Comparison of ENCODE assay signal across 13 cellular contexts in the genomic region with DNA sequence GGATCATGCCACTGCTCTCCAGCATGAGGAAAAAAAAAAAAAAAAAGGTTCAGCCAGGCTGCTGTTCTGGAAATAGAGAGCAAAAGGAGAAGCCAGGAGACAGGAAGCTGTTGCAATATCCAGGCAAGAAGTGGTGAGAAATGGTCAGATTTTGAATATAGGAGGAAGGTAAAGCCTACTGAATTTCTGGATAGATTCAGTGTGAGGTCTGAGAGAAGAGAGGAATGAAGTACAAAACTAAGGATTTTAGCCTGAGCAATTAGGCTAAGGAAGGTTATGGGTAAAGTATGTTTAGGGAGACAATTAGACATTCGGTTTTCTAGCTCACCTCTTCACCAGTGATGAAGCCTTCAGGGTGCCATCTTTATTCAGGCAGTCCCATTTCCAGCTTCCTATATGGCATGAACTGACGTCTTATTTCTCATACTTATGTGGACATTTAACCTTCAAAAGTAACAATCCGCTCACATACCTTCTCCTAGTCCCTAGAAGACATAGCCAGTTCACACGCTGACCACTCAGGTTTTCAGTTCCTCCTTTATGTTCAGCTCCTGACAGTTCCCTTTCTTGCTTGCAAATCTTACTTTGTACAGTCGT. TPM values are rescaled to one million over a fixed set of nuclear protein-coding genes. Genes with fewer than 3 reads are reported as not detected.
A peak's percentile ranks its signal among the peaks of the same experiment; 100 is the strongest.
DNase-seq lines count a peak whose midpoint lies in the region; ATAC-seq, FAIRE-seq and TF ChIP-seq lines count a peak whose summit lies in the region.
"Had no signal": no experiment of that assay in that cellular context is flagged by ENCODE, and none has a peak within 500 bp of the region (broad histone marks: within the 10 kb centered on the region; RNA-seq: fewer than 3 reads in every experiment).

No MANE protein-coding gene starts in this region.

- CTCF ChIA-PET in AG04450 (lab: Charles Lee) (interaction anchor here (0.6 kb wide), 1 partner anchor 331 kb away, joined by 3 read pairs; no protein-coding TSS in a partner anchor), WTC11 (lab: Charles Lee) (interaction anchor here (0.6 kb wide), 1 partner anchor 196 kb away, joined by 3 read pairs; no protein-coding TSS in a partner anchor), HEK293T (lab: Yijun Ruan, JAX) (interaction anchor here (0.8 kb wide), 1 partner anchor 28 kb away, joined by 3 read pairs; no protein-coding TSS in a partner anchor)

- no peaks in the 10 kb centered on the region; the same call in 1 of the 2 replicates for H3K27me3 Mint-ChIP-seq in WTC11 (ENCODE audit: low read depth)
- H3K27me3 Mint-ChIP-seq: stimulated activated naive CD8-positive, alpha-beta T cell treated with anti-CD3 and anti-CD28 coated beads, Interleukin-15, Interleukin-2, amounts not matched to agents 100 ng/mL and 50 ng/mL, for 24 hours had no signal

- no peak overlapping the region for H3K27ac Mint-ChIP-seq in WTC11
- H3K27ac Mint-ChIP-seq: stimulated activated naive CD8-positive, alpha-beta T cell treated with anti-CD3 and anti-CD28 coated beads, Interleukin-15, Interleukin-2, amounts not matched to agents 100 ng/mL and 50 ng/mL, for 24 hours had no signal

- H3K27me3 ChIP-seq in AG04450 (ENCODE audit: control insufficient read depth, insufficient read depth, low read length) = no peaks in the 10 kb centered on the region
- H3K27me3 ChIP-seq: BLaER1, colonic mucosa had no signal

- POLR2A ChIA-PET in AG04450 (lab: Yijun Ruan, JAX) = interaction anchor here (0.7 kb wide), 1 partner anchor 66 kb away, joined by 6 read pairs; no protein-coding TSS in a partner anchor
- POLR2A ChIA-PET in WTC11 (lab: Charles Lee) = interaction anchor here (0.7 kb wide), 1 partner anchor 62 kb away, joined by 3 read pairs; a partner anchor contains a TSS
- POLR2A ChIA-PET in HEK293T (lab: Yijun Ruan, JAX) = no interaction called here

- H3K4me3 ChIP-seq in AG04450 (ENCODE audit: low read depth, low read length) = no peak overlapping the region
- H3K4me3 ChIP-seq in choroid plexus epithelial cell (ENCODE audit: low read depth, low read length) = no peak overlapping the region
- H3K4me3 ChIP-seq: BLaER1, colonic mucosa had no signal

- no peaks in the 10 kb centered on the region for H3K36me3 Mint-ChIP-seq in WTC11

- no peak for FAIRE-seq in HTR-8/SVneo (lab: Jason Lieb, UNC)
- FAIRE-seq: islet of Langerhans had no signal

- no peak overlapping the region for H3K27ac ChIP-seq in AG04450 (ENCODE audit: low read depth, low read length)
- H3K27ac ChIP-seq: BLaER1, colonic mucosa, RWPE1 had no signal

- no peak overlapping the region for H3K4me3 Mint-ChIP-seq in WTC11
- H3K4me3 Mint-ChIP-seq: stimulated activated naive CD8-positive, alpha-beta T cell treated with anti-CD3 and anti-CD28 coated beads, Interleukin-15, Interleukin-2, amounts not matched to agents 100 ng/mL and 50 ng/mL, for 24 hours had no signal

- H3K9me3 Mint-ChIP-seq in WTC11 = no peaks in the 10 kb centered on the region
- H3K9me3 Mint-ChIP-seq: stimulated activated naive CD8-positive, alpha-beta T cell treated with anti-CD3 and anti-CD28 coated beads, Interleukin-15, Interleukin-2, amounts not matched to agents 100 ng/mL and 50 ng/mL, for 24 hours had no signal

- peaks cover 8% of the 10 kb centered on the region for H3K4me1 Mint-ChIP-seq in WTC11

- H3K9me3 ChIP-seq in AG04450 (ENCODE audit: control insufficient read depth, insufficient read depth, low read length) = no peaks in the 10 kb centered on the region
- H3K9me3 ChIP-seq: BLaER1, colonic mucosa had no signal

- no peak for TF ChIP-seq CTCF in AG04450 (IDR thresholded peaks at IDR 0.05; ENCODE audit: low read depth, low read length)
- TF ChIP-seq CTCF in choroid plexus epithelial cell (conservative IDR thresholded peaks at IDR 0.05; ENCODE audit: low read depth, low read length) = no peak
- no peak for TF ChIP-seq CTCF in WTC11 (IDR thresholded peaks at IDR 0.05)

- ATAC-seq in HG03565 (IDR thresholded peaks at IDR 0.05; ENCODE audit: unreplicated experiment) (peak; percentile 37), WTC11 (no peak), GM18511 (IDR thresholded peaks at IDR 0.05; ENCODE audit: unreplicated experiment) (no peak)

- peak; percentile 3 for DNase-seq in AG04450 (ENCODE audit: low read depth, low spot score)
- peak; percentile 33 for DNase-seq in GM19238 (ENCODE audit: insufficient read length, low spot score)
- peak; percentile 69 for DNase-seq in choroid plexus epithelial cell (ENCODE audit: low read depth)
- DNase-seq in WTC11 (ENCODE audit: low spot score) = no peak
- DNase-seq in HEK293T (ENCODE audit: extremely low spot score) = no peak
- DNase-seq in HTR-8/SVneo (ENCODE audit: insufficient read length, low spot score) = no peak
- DNase-seq: colonic mucosa had no signal

TF ChIP-seq in WTC11, 78 proteins besides CTCF, POLR2A, EP300 and RAD21 (continues in another document):
- TF ChIP-seq, protein P1, sequence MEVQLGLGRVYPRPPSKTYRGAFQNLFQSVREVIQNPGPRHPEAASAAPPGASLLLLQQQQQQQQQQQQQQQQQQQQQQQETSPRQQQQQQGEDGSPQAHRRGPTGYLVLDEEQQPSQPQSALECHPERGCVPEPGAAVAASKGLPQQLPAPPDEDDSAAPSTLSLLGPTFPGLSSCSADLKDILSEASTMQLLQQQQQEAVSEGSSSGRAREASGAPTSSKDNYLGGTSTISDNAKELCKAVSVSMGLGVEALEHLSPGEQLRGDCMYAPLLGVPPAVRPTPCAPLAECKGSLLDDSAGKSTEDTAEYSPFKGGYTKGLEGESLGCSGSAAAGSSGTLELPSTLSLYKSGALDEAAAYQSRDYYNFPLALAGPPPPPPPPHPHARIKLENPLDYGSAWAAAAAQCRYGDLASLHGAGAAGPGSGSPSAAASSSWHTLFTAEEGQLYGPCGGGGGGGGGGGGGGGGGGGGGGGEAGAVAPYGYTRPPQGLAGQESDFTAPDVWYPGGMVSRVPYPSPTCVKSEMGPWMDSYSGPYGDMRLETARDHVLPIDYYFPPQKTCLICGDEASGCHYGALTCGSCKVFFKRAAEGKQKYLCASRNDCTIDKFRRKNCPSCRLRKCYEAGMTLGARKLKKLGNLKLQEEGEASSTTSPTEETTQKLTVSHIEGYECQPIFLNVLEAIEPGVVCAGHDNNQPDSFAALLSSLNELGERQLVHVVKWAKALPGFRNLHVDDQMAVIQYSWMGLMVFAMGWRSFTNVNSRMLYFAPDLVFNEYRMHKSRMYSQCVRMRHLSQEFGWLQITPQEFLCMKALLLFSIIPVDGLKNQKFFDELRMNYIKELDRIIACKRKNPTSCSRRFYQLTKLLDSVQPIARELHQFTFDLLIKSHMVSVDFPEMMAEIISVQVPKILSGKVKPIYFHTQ (CRISPR knock-in tag; IDR thresholded peaks at IDR 0.05) = no peak
- TF ChIP-seq, protein P2, sequence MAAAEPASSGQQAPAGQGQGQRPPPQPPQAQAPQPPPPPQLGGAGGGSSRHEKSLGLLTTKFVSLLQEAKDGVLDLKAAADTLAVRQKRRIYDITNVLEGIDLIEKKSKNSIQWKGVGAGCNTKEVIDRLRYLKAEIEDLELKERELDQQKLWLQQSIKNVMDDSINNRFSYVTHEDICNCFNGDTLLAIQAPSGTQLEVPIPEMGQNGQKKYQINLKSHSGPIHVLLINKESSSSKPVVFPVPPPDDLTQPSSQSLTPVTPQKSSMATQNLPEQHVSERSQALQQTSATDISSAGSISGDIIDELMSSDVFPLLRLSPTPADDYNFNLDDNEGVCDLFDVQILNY (CRISPR knock-in tag; IDR thresholded peaks at IDR 0.05) = no peak
- TF ChIP-seq ZNF416 (CRISPR knock-in tag; IDR thresholded peaks at IDR 0.05) = no peak

TF ChIP-seq in HEK293T, 16 proteins besides CTCF, POLR2A, EP300 and RAD21:
- TF ChIP-seq HDGF (IDR thresholded peaks at IDR 0.05; ENCODE audit: borderline replicate concordance) (no peak), NFRKB (IDR thresholded peaks at IDR 0.05) (no peak), BHLHE40 (IDR thresholded peaks at IDR 0.05; ENCODE audit: borderline replicate concordance) (no peak), LEF1 (IDR thresholded peaks at IDR 0.05; ENCODE audit: borderline replicate concordance) (no peak), SUZ12 (IDR thresholded peaks at IDR 0.05) (no peak), ZNF384 (IDR thresholded peaks at IDR 0.05) (no peak), SP1 (IDR thresholded peaks at IDR 0.05) (no peak), ARNT (IDR thresholded peaks at IDR 0.05) (no peak), TARDBP (IDR thresholded peaks at IDR 0.05) (no peak), FOXM1 (IDR thresholded peaks at IDR 0.05; ENCODE audit: borderline replicate concordance) (no peak), FOXK2 (IDR thresholded peaks at IDR 0.05) (no peak), L3MBTL2 (conservative IDR thresholded peaks at IDR 0.05) (no peak), CTBP1 (IDR thresholded peaks at IDR 0.05; ENCODE audit: borderline replicate concordance) (no peak)
- TF ChIP-seq, protein P3, sequence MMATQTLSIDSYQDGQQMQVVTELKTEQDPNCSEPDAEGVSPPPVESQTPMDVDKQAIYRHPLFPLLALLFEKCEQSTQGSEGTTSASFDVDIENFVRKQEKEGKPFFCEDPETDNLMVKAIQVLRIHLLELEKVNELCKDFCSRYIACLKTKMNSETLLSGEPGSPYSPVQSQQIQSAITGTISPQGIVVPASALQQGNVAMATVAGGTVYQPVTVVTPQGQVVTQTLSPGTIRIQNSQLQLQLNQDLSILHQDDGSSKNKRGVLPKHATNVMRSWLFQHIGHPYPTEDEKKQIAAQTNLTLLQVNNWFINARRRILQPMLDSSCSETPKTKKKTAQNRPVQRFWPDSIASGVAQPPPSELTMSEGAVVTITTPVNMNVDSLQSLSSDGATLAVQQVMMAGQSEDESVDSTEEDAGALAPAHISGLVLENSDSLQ (IDR thresholded peaks at IDR 0.05) = no peak

RNA-seq across cellular contexts. Expression of a gene that starts 57.2 kb away (rescaled TPM):
- polyA plus RNA-seq in AG04450 (2011; rRNA removed) = 3.0 and 4.0 TPM in 2 replicates
- 1.8 and 2.0 TPM in 2 replicates for polyA minus RNA-seq in AG04450 (2011; rRNA and poly(A)+ RNA removed)
- total RNA-seq in WTC11 (2021) = 4.4 to 5.8 TPM (median 5.7 TPM) in 3 replicates

RNA-seq across cellular contexts. Expression of a gene that starts 57.3 kb away (rescaled TPM):
- 17.4 and 20.1 TPM in 2 replicates for polyA plus RNA-seq in AG04450 (2011; rRNA removed)
- 29.1 and 47.1 TPM in 2 replicates for polyA minus RNA-seq in AG04450 (2011; rRNA and poly(A)+ RNA removed)
- total RNA-seq in WTC11 (2021) = 23.4 to 29.5 TPM (median 28.4 TPM) in 3 replicates

Comparison
In these comparisons a context has a peak if more than half of its experiments do, and no peak if none do; other contexts are left out.
1. DNase-seq: peak in AG04450 (single experiment), GM19238 (single experiment) and choroid plexus epithelial cell (single experiment); none in WTC11 (single experiment), HEK293T (single experiment) and HTR-8/SVneo (single experiment).